Comparison of ENCODE assay signal across 18 cellular contexts in the genomic region with DNA sequence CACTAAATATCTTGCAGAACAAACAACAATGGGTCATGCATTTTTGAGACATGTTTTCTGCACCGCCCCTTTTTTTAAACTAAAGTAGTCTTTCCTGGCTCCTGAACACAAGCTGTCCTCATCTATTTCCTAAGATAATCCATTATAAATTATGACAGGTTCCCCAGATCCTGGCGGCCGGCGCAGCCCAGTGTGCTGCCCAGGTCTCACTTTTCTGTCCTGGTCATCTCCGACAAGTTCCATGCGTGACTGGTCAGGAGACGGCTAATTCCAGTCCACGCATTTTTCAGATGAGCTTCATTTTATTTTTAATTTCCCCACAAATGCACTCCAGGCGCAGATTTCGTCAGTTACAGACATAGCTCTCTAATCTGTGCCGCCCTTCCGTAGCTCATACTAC.
"Had no signal": no experiment of that assay in that cellular context is flagged by ENCODE, and none has a peak within 500 bp of the region (broad histone marks: within the 10 kb centered on the region; RNA-seq: fewer than 3 reads in every experiment).

No MANE protein-coding gene starts in this region.

- H3K27ac Mint-ChIP-seq: mesothelial cell of epicardium had no signal

- H3K27ac ChIP-seq: coronary artery, dorsolateral prefrontal cortex, esophagus muscularis mucosa, foreskin keratinocyte, heart right ventricle, left lung, lower lobe of right lung had no signal

- ATAC-seq: foreskin keratinocyte, heart right ventricle, left cardiac atrium, left lung, left ventricle myocardium superior, lower lobe of right lung, mucosa of descending colon had no signal

- H3K36me3 Mint-ChIP-seq: mesothelial cell of epicardium had no signal

- H3K4me3 ChIP-seq: coronary artery, dorsolateral prefrontal cortex, esophagus muscularis mucosa, heart right ventricle, left lung, lower lobe of right lung, mucosa of descending colon had no signal

- H3K27me3 ChIP-seq: esophagus muscularis mucosa, heart right ventricle, left lung had no signal

- H3K4me3 Mint-ChIP-seq: mesothelial cell of epicardium had no signal

- H3K4me1 ChIP-seq: esophagus muscularis mucosa, foreskin keratinocyte, left lung, lower lobe of right lung had no signal

- H3K36me3 ChIP-seq: esophagus muscularis mucosa, heart right ventricle, left lung, lower lobe of right lung had no signal

- H3K9me3 Mint-ChIP-seq: mesothelial cell of epicardium had no signal

- H3K9me3 ChIP-seq: esophagus muscularis mucosa, heart right ventricle, left lung, lower lobe of right lung, mucosa of descending colon had no signal

- DNase-seq: dermis blood vessel endothelial cell; dorsolateral prefrontal cortex; effector CD4-positive, alpha-beta T cell; effector memory CD4-positive, alpha-beta T cell; foreskin keratinocyte; glutamatergic neuron; head of caudate nucleus; heart right ventricle; hippocampal formation; left cardiac atrium; left lung; left ventricle myocardium superior; lower lobe of right lung; mesenchymal stem cell; mucosa of descending colon had no signal
